Comparison of ENCODE assay signal across 9 cellular contexts in genomic region chr4:38860788-38861424, GRCh38.
DNase-seq lines count a peak whose midpoint lies in the region; TF ChIP-seq lines count a peak whose summit lies in the region.
"Had no signal": no experiment of that assay in that cellular context is flagged by ENCODE, and none has a peak within 500 bp of the region (broad histone marks: within the 10 kb centered on the region; RNA-seq: fewer than 3 reads in every experiment).

No MANE protein-coding gene starts in this region.

- peaks cover 2% of the 10 kb centered on the region for H3K27me3 Mint-ChIP-seq in activated T-cell treated with anti-CD3 and anti-CD28 coated beads, Interleukin-2, amount 50 U/mL, for 24 hours
- H3K27me3 Mint-ChIP-seq: dendritic cell treated with granulocyte-macrophage colony-stimulating factor and Interleukin-4, amounts not matched to agents 40 ng/mL and 50 ng/mL, for 4 days had no signal

- H3K4me3 Mint-ChIP-seq in activated T-cell treated with anti-CD3 and anti-CD28 coated beads, Interleukin-2, amount 50 U/mL, for 24 hours: no peak overlapping the region
- H3K4me3 Mint-ChIP-seq: dendritic cell treated with granulocyte-macrophage colony-stimulating factor and Interleukin-4, amounts not matched to agents 40 ng/mL and 50 ng/mL, for 4 days had no signal

- no peak overlapping the region for H3K4me3 ChIP-seq in HFF-Myc (replicated peaks; ENCODE audit: low read depth, low read length)

- H3K4me1 Mint-ChIP-seq in activated T-cell treated with anti-CD3 and anti-CD28 coated beads, Interleukin-2, amount 50 U/mL, for 24 hours (ENCODE audit: low read depth): peaks cover 42% of the 10 kb centered on the region

- no peaks in the 10 kb centered on the region for H3K36me3 Mint-ChIP-seq in activated T-cell treated with anti-CD3 and anti-CD28 coated beads, Interleukin-2, amount 50 U/mL, for 24 hours (ENCODE audit: low read depth)

- DNase-seq in NCI-H1105 (lab: John Stamatoyannopoulos, UW) (peak; percentile 14), NCI-H1105 treated with DMSO at 0.1 percent for 48 hours (lab: John Stamatoyannopoulos, UW) (no peak), HFF-Myc (ENCODE audit: extremely low read depth, low read depth) (no peak), NOMO-1 treated with dmso at 0.1 percent for 144 hours (lab: John Stamatoyannopoulos, UW; ENCODE audit: unreplicated experiment) (peak; percentile 47), germinal center (ENCODE audit: low spot score) (peak; percentile 80), hippocampal formation (lab: John Stamatoyannopoulos, UW) (no peak)
- DNase-seq in activated T-cell treated with anti-CD3 and anti-CD28 coated beads, Interleukin-2, amount 50 U/mL, for 24 hours: peak; percentile 56
- DNase-seq in stimulated activated CD4-positive, alpha-beta T cell treated with anti-CD3 and anti-CD28 coated beads, Interleukin-2, amount 100 ng/mL, for 24 hours: peak; percentile 60 to 65

- no peaks in the 10 kb centered on the region for H3K9me3 Mint-ChIP-seq in activated T-cell treated with anti-CD3 and anti-CD28 coated beads, Interleukin-2, amount 50 U/mL, for 24 hours
- H3K9me3 Mint-ChIP-seq: dendritic cell treated with granulocyte-macrophage colony-stimulating factor and Interleukin-4, amounts not matched to agents 40 ng/mL and 50 ng/mL, for 4 days had no signal

- no peak overlapping the region for H3K27ac Mint-ChIP-seq in activated T-cell treated with anti-CD3 and anti-CD28 coated beads, Interleukin-2, amount 50 U/mL, for 24 hours

- peak; percentile 88 for TF ChIP-seq CTCF in HFF-Myc (IDR thresholded peaks at IDR 0.05; ENCODE audit: low read depth, low read length, missing control alignments)

Comparison
In these comparisons a context has a peak if more than half of its experiments do, and no peak if none do; other contexts are left out.
1. DNase-seq: peak in NCI-H1105 (single experiment), NOMO-1 treated with dmso at 0.1 percent for 144 hours (single experiment), activated T-cell treated with anti-CD3 and anti-CD28 coated beads, Interleukin-2, amount 50 U/mL, for 24 hours (single experiment), germinal center (single experiment) and stimulated activated CD4-positive, alpha-beta T cell treated with anti-CD3 and anti-CD28 coated beads, Interleukin-2, amount 100 ng/mL, for 24 hours (2 of 2); none in NCI-H1105 treated with DMSO at 0.1 percent for 48 hours (single experiment), HFF-Myc (single experiment) and hippocampal formation (0 of 2).